ENCODE assay signal across 9 cellular contexts in genomic region chr4:113467581-113467980, GRCh38.
A peak's percentile ranks its signal among the peaks of the same experiment; 100 is the strongest.
DNase-seq lines count a peak whose midpoint lies in the region; ATAC-seq, FAIRE-seq and TF ChIP-seq lines count a peak whose summit lies in the region.
"Had no signal": no experiment of that assay in that cellular context is flagged by ENCODE, and none has a peak within 500 bp of the region (broad histone marks: within the 10 kb centered on the region; RNA-seq: fewer than 3 reads in every experiment).

No MANE protein-coding gene starts in this region.

- FAIRE-seq in islet of Langerhans (lab: Jason Lieb, UNC): peak; percentile 87

- no peak for TF ChIP-seq EP300 in transverse colon (IDR thresholded peaks at IDR 0.05; ENCODE audit: low read depth)

- H3K4me3 ChIP-seq in MG63 (peak overlapping the region; percentile 26), ascending aorta (peak overlapping the region in 1 of 2 donors; percentile 43), transverse colon (no peak overlapping the region)

- peaks cover 8 to 18% of the 10 kb centered on the region in 2 donors for H3K4me1 ChIP-seq in ascending aorta
- H3K4me1 ChIP-seq in transverse colon: peaks cover 0 to 45% (median 14%) of the 10 kb centered on the region in 4 donors

- H3K27me3 ChIP-seq in MG63 (no peaks in the 10 kb centered on the region), ascending aorta (no peaks in the 10 kb centered on the region), transverse colon (no peaks in the 10 kb centered on the region)
- H3K27me3 ChIP-seq: neutrophil had no signal

- TF ChIP-seq POLR2A in transverse colon (IDR thresholded peaks at IDR 0.05): no peak

- ATAC-seq in HG03469 (IDR thresholded peaks at IDR 0.05; ENCODE audit: unreplicated experiment): no peak

- H3K27ac ChIP-seq in ascending aorta: peak overlapping the region; percentile 91 to 92
- peak overlapping the region; percentile 75 to 85 (median 84) for H3K27ac ChIP-seq in transverse colon
- H3K27ac ChIP-seq: neutrophil had no signal

- in situ Hi-C loops in transverse colon (cut with MboI; ENCODE audit: low pct_ligation_motif_present in 1 of 4, low pct_unique_long_range_greater_than_20kb in 1 of 4, low sequenced_read_pairs in 3 of 4): no loop called here

- no peak for TF ChIP-seq CTCF in ascending aorta (IDR thresholded peaks at IDR 0.05)
- no peak for TF ChIP-seq CTCF in transverse colon (IDR thresholded peaks at IDR 0.05)

- H3K9me3 ChIP-seq in MG63 (no peaks in the 10 kb centered on the region), ascending aorta (no peaks in the 10 kb centered on the region), transverse colon (no peaks in the 10 kb centered on the region)
- H3K9me3 ChIP-seq: neutrophil had no signal

- 61% methylated on average over 2 of the region's 2 CpGs; no CpG with 5 or more reads in 1 of the 2 donors for WGBS in transverse colon (ENCODE audit: low coverage in 1 of 2), 2 donors

- no peak for DNase-seq in MG63
- DNase-seq in ascending aorta (ENCODE audit: low spot score in 2 of 2): no peak
- no peak for DNase-seq in transverse colon
- DNase-seq in cortex of kidney (lab: John Stamatoyannopoulos, UW): no peak
- no peak for DNase-seq in islet precursor cell
- DNase-seq: NCI-H1092 treated with DMSO at 0.1 percent for 48 hours had no signal

- intact Hi-C loops in ascending aorta (cut with DNase I): loop anchor here (1.0 to 5.0 kb wide), 2 partner anchors 19 to 80 kb away; no protein-coding TSS in a partner anchor
- intact Hi-C loops in transverse colon (cut with DNase I; ENCODE audit: low total_unique reads): no loop called here

- H3K36me3 ChIP-seq in MG63: no peaks in the 10 kb centered on the region
- peaks cover 3 to 15% of the 10 kb centered on the region in 2 donors for H3K36me3 ChIP-seq in ascending aorta
- H3K36me3 ChIP-seq in transverse colon: peaks cover 0 to 23% (median 5%) of the 10 kb centered on the region in 4 donors
- H3K36me3 ChIP-seq: neutrophil had no signal
